Comparison of ENCODE assay signal across 8 cellular contexts in genomic region chr11:65892137-65892540, GRCh38. TPM values are rescaled to one million over a fixed set of nuclear protein-coding genes. Genes with fewer than 3 reads are reported as not detected.
DNase-seq lines count a peak whose midpoint lies in the region; FAIRE-seq and TF ChIP-seq lines count a peak whose summit lies in the region.
"Not testable (repeated sequence)": the region's sequence is repeated elsewhere in the genome, so short reads cannot be mapped to it uniquely, and the experiment has no call there.

No MANE protein-coding gene starts in this region.

- H3K36me3 Mint-ChIP-seq in CD14-positive monocyte: peaks cover 16 to 21% of the 10 kb centered on the region in 2 donors
- H3K36me3 Mint-ChIP-seq in activated naive CD4-positive, alpha-beta T cell treated with anti-CD3 and anti-CD28 coated beads, Interleukin-2, amount 50 U/mL, for 24 hours: peaks cover 18% of the 10 kb centered on the region
- H3K36me3 Mint-ChIP-seq in neural crest cell (ENCODE audit: low read depth): not testable (repeated sequence)
- peaks cover 34% of the 10 kb centered on the region for H3K36me3 Mint-ChIP-seq in stimulated activated naive CD8-positive, alpha-beta T cell treated with anti-CD3 and anti-CD28 coated beads, Interleukin-15, Interleukin-2, amounts not matched to agents 100 ng/mL and 50 ng/mL, for 24 hours (ENCODE audit: low read depth)

- peak overlapping the region in 6 of 7 donors; percentile 28 to 94 (median 76) for H3K27ac Mint-ChIP-seq in CD14-positive monocyte
- peak overlapping the region; percentile 97 for H3K27ac Mint-ChIP-seq in activated naive CD4-positive, alpha-beta T cell treated with anti-CD3 and anti-CD28 coated beads, Interleukin-2, amount 50 U/mL, for 24 hours
- H3K27ac Mint-ChIP-seq in neural crest cell (ENCODE audit: unreplicated experiment): not testable (repeated sequence)
- H3K27ac Mint-ChIP-seq in stimulated activated naive CD8-positive, alpha-beta T cell treated with anti-CD3 and anti-CD28 coated beads, Interleukin-15, Interleukin-2, amounts not matched to agents 100 ng/mL and 50 ng/mL, for 24 hours: peak overlapping the region; percentile 86

- intact Hi-C loops in CD14-positive monocyte (cut with micrococcal nuclease): not testable (repeated sequence)

- WGBS in ectodermal cell, 2 experiments: 83 to 86% methylated on average over 5 of the region's 5 CpGs

- H3K27me3 ChIP-seq in ectodermal cell (ENCODE audit: control insufficient read depth, insufficient read depth, low read length, poor library complexity, severe bottlenecking): peaks cover 47% of the 10 kb centered on the region
- H3K27me3 ChIP-seq in iPS-18a (ENCODE audit: control insufficient read depth, insufficient read depth, low read length): peaks cover 32% of the 10 kb centered on the region

- H3K36me3 ChIP-seq in ectodermal cell (ENCODE audit: control insufficient read depth, insufficient read depth, low read length); iPS-18a (ENCODE audit: control insufficient read depth, low read depth, low read length): not testable (repeated sequence)

- H3K4me1 ChIP-seq in ectodermal cell (ENCODE audit: control insufficient read depth, insufficient read depth, low read length) (peaks cover 28% of the 10 kb centered on the region), iPS-18a (ENCODE audit: control insufficient read depth, low read depth, low read length) (peaks cover 16% of the 10 kb centered on the region)

- H3K4me3 Mint-ChIP-seq in CD14-positive monocyte (peak overlapping the region; percentile 78 to 84), neural crest cell (peak overlapping the region; percentile 83)
- H3K4me3 Mint-ChIP-seq in activated naive CD4-positive, alpha-beta T cell treated with anti-CD3 and anti-CD28 coated beads, Interleukin-2, amount 50 U/mL, for 24 hours: peak overlapping the region; percentile 81
- H3K4me3 Mint-ChIP-seq in stimulated activated naive CD8-positive, alpha-beta T cell treated with anti-CD3 and anti-CD28 coated beads, Interleukin-15, Interleukin-2, amounts not matched to agents 100 ng/mL and 50 ng/mL, for 24 hours: peak overlapping the region; percentile 99

- DNase-seq in CD14-positive monocyte (ENCODE audit: low spot score); HTR-8/SVneo (ENCODE audit: insufficient read length, low spot score); neural crest cell (ENCODE audit: low read depth, low spot score): not testable (repeated sequence)
- DNase-seq in SW480 (ENCODE audit: low spot score): peak; percentile 65

- H3K27ac ChIP-seq in ectodermal cell (ENCODE audit: insufficient read depth, low read depth, low read length, poor library complexity, severe bottlenecking); iPS-18a (ENCODE audit: low read length): not testable (repeated sequence)

- peak; percentile 76 for FAIRE-seq in HTR-8/SVneo (lab: Jason Lieb, UNC)

- H3K9me3 Mint-ChIP-seq in CD14-positive monocyte; activated naive CD4-positive, alpha-beta T cell treated with anti-CD3 and anti-CD28 coated beads, Interleukin-2, amount 50 U/mL, for 24 hours; neural crest cell; stimulated activated naive CD8-positive, alpha-beta T cell treated with anti-CD3 and anti-CD28 coated beads, Interleukin-15, Interleukin-2, amounts not matched to agents 100 ng/mL and 50 ng/mL, for 24 hours: not testable (repeated sequence)

- TF ChIP-seq CTCF in CD14-positive monocyte (IDR thresholded peaks at IDR 0.05); neural crest cell (conservative IDR thresholded peaks at IDR 0.05): not testable (repeated sequence)

- H3K9ac ChIP-seq in iPS-18a (ENCODE audit: low read length): peak overlapping the region; percentile 73

- H3K4me3 ChIP-seq in ectodermal cell (ENCODE audit: insufficient read depth, low read depth, low read length): peak overlapping the region; percentile 64
- peak overlapping the region; percentile 85 for H3K4me3 ChIP-seq in iPS-18a (ENCODE audit: low read length)

- H3K27me3 Mint-ChIP-seq in CD14-positive monocyte (ENCODE audit: low read depth in 3 of 3); activated naive CD4-positive, alpha-beta T cell treated with anti-CD3 and anti-CD28 coated beads, Interleukin-2, amount 50 U/mL, for 24 hours; stimulated activated naive CD8-positive, alpha-beta T cell treated with anti-CD3 and anti-CD28 coated beads, Interleukin-15, Interleukin-2, amounts not matched to agents 100 ng/mL and 50 ng/mL, for 24 hours: not testable (repeated sequence)
- H3K27me3 Mint-ChIP-seq in neural crest cell (ENCODE audit: low read depth): peaks cover 27% of the 10 kb centered on the region

- peaks cover 58% of the 10 kb centered on the region for H3K4me1 Mint-ChIP-seq in CD14-positive monocyte
- H3K4me1 Mint-ChIP-seq in activated naive CD4-positive, alpha-beta T cell treated with anti-CD3 and anti-CD28 coated beads, Interleukin-2, amount 50 U/mL, for 24 hours: peaks cover 64% of the 10 kb centered on the region
- peaks cover 46% of the 10 kb centered on the region for H3K4me1 Mint-ChIP-seq in neural crest cell
- peaks cover 79% of the 10 kb centered on the region for H3K4me1 Mint-ChIP-seq in stimulated activated naive CD8-positive, alpha-beta T cell treated with anti-CD3 and anti-CD28 coated beads, Interleukin-15, Interleukin-2, amounts not matched to agents 100 ng/mL and 50 ng/mL, for 24 hours (ENCODE audit: low read depth)

- H3K9me3 ChIP-seq in ectodermal cell (ENCODE audit: control insufficient read depth, low read length); iPS-18a (ENCODE audit: control insufficient read depth, low read depth, low read length): not testable (repeated sequence)

RNA-seq across cellular contexts. Expression of gene CCDC85B, which starts 1.7 kb away (rescaled TPM):
- polyA plus RNA-seq in CD14-positive monocyte: 10 to 100 TPM; 24.4 to 35.2 TPM
- polyA plus RNA-seq in ectodermal cell (2013, experiment 1 of 4): 12.6 TPM
- 8.7 TPM for polyA plus RNA-seq in ectodermal cell (2013, experiment 2 of 4)
- 14.0 TPM for polyA plus RNA-seq in ectodermal cell (2013, experiment 3 of 4)
- polyA plus RNA-seq in ectodermal cell (2013, experiment 4 of 4): 13.5 TPM
- 29.3 and 29.4 TPM in 2 replicates for total RNA-seq in neural crest cell

RNA-seq across cellular contexts. Expression of gene FIBP, which starts 3.9 kb away (rescaled TPM):
- 100 to 1,000 TPM; 101 to 109 TPM for polyA plus RNA-seq in CD14-positive monocyte
- 107 TPM for polyA plus RNA-seq in ectodermal cell (2013, experiment 1 of 4)
- 95.8 TPM for polyA plus RNA-seq in ectodermal cell (2013, experiment 2 of 4)
- 94.3 TPM for polyA plus RNA-seq in ectodermal cell (2013, experiment 3 of 4)
- polyA plus RNA-seq in ectodermal cell (2013, experiment 4 of 4): 86.5 TPM
- total RNA-seq in neural crest cell: 88.1 and 90.0 TPM in 2 replicates

RNA-seq across cellular contexts. Expression of gene FOSL1, which starts 8.0 kb away (rescaled TPM):
- polyA plus RNA-seq in CD14-positive monocyte: 1 to 10 TPM; 2.5 TPM
- polyA plus RNA-seq in ectodermal cell (2013, experiment 1 of 4): not detected
- polyA plus RNA-seq in ectodermal cell (2013, experiment 2 of 4): 0.39 TPM
- 0.80 TPM for polyA plus RNA-seq in ectodermal cell (2013, experiment 3 of 4)
- polyA plus RNA-seq in ectodermal cell (2013, experiment 4 of 4): 0.81 TPM
- 4.2 and 4.7 TPM in 2 replicates for total RNA-seq in neural crest cell

RNA-seq across cellular contexts. Expression of gene CTSW, which starts 12.5 kb away (rescaled TPM):
- 1 to 10 TPM in 1 of 2 donors, under 1 TPM in 1; 0.78 to 1.3 TPM for polyA plus RNA-seq in CD14-positive monocyte
- not detected for polyA plus RNA-seq in ectodermal cell (2013, experiment 1 of 4)
- not detected for polyA plus RNA-seq in ectodermal cell (2013, experiment 2 of 4)
- not detected for polyA plus RNA-seq in ectodermal cell (2013, experiment 3 of 4)
- not detected for polyA plus RNA-seq in ectodermal cell (2013, experiment 4 of 4)
- total RNA-seq in neural crest cell: not detected in 2 replicates

RNA-seq across cellular contexts. Expression of gene EFEMP2, which starts 19.5 kb away (rescaled TPM):
- under 1 TPM in 1 of 2 donors, not detected in 1; 0.44 TPM for polyA plus RNA-seq in CD14-positive monocyte
- 25.8 TPM for polyA plus RNA-seq in ectodermal cell (2013, experiment 1 of 4)
- polyA plus RNA-seq in ectodermal cell (2013, experiment 2 of 4): 26.8 TPM
- 26.6 TPM for polyA plus RNA-seq in ectodermal cell (2013, experiment 3 of 4)
- polyA plus RNA-seq in ectodermal cell (2013, experiment 4 of 4): 32.7 TPM
- total RNA-seq in neural crest cell: 36.0 and 38.0 TPM in 2 replicates
